Comparison of ENCODE assay signal across 17 cellular contexts in genomic region chr4:113147498-113148231, GRCh38.
DNase-seq lines count a peak whose midpoint lies in the region; ATAC-seq, FAIRE-seq and TF ChIP-seq lines count a peak whose summit lies in the region.
"Had no signal": no experiment of that assay in that cellular context is flagged by ENCODE, and none has a peak within 500 bp of the region (broad histone marks: within the 10 kb centered on the region; RNA-seq: fewer than 3 reads in every experiment).

No MANE protein-coding gene starts in this region.

- no peak for FAIRE-seq in HTR-8/SVneo (lab: Jason Lieb, UNC)
- FAIRE-seq in GM12892 (lab: Jason Lieb, UNC) = no peak
- FAIRE-seq: H54 had no signal

- TF ChIP-seq POLR2A in testis (IDR thresholded peaks at IDR 0.05) (no peak), GM12892 (IDR thresholded peaks at IDR 0.05; ENCODE audit: low read depth, low read length) (no peak)

- no peaks in the 10 kb centered on the region for H3K36me3 ChIP-seq in KMS-11 (ENCODE audit: insufficient read depth)
- no peaks in the 10 kb centered on the region for H3K36me3 ChIP-seq in lower lobe of right lung
- H3K36me3 ChIP-seq in testis (ENCODE audit: low read depth, missing control alignments) = no peaks in the 10 kb centered on the region
- H3K36me3 ChIP-seq: brain microvascular endothelial cell had no signal

- intact Hi-C loops in lower lobe of right lung (cut with DNase I) (no loop called here), testis (cut with DNase I; ENCODE audit: low total_unique reads) (no loop called here)

- ATAC-seq in lower lobe of right lung = no peak
- no peak for ATAC-seq in HG02763 (IDR thresholded peaks at IDR 0.05; ENCODE audit: unreplicated experiment)
- ATAC-seq: SK-N-SH treated with all-trans-retinoic acid at 6 μM for 48 hours had no signal

- no peaks in the 10 kb centered on the region for H3K27me3 ChIP-seq in KMS-11 (ENCODE audit: insufficient read depth, low read depth)
- H3K27me3 ChIP-seq in lower lobe of right lung (ENCODE audit: low read depth) = no peaks in the 10 kb centered on the region
- H3K27me3 ChIP-seq in testis = no peaks in the 10 kb centered on the region
- H3K27me3 ChIP-seq: brain microvascular endothelial cell had no signal

- H4K20me1 ChIP-seq in KMS-11 (ENCODE audit: insufficient read depth) = no peaks in the 10 kb centered on the region

- H3K9ac ChIP-seq in KMS-11 = peak overlapping the region; percentile 80; the same call in 1 of the 2 replicates

- 28 to 31% methylated on average over 2 of the region's 2 CpGs for WGBS in testis, 2 donors

- H3K4me2 ChIP-seq in KMS-11 = peak overlapping the region; percentile 75

- H3K27ac ChIP-seq in KMS-11 (peak overlapping the region; percentile 69), coronary artery (peak overlapping the region; percentile 69), lower lobe of right lung (peak overlapping the region; percentile 47), testis (peak overlapping the region; percentile 57 to 76)
- H3K27ac ChIP-seq: brain microvascular endothelial cell had no signal

- H3K4me3 ChIP-seq in KMS-11 (IDR thresholded peaks at IDR 0.05; ENCODE audit: insufficient read depth, low read depth, low read length) = no peak overlapping the region
- peak overlapping the region; percentile 66 for H3K4me3 ChIP-seq in coronary artery
- no peak overlapping the region for H3K4me3 ChIP-seq in lower lobe of right lung
- no peak overlapping the region for H3K4me3 ChIP-seq in testis

- H2AFZ ChIP-seq in KMS-11 (ENCODE audit: low read depth) = peak overlapping the region; percentile 61

- H3K79me2 ChIP-seq in KMS-11 (ENCODE audit: insufficient read depth, low read depth) = no peaks in the 10 kb centered on the region

- H3K9me3 ChIP-seq in lower lobe of right lung (no peaks in the 10 kb centered on the region), testis (no peaks in the 10 kb centered on the region)

- TF ChIP-seq CTCF in KMS-11 (conservative IDR thresholded peaks at IDR 0.05; ENCODE audit: low read depth, low read length) (no peak), coronary artery (IDR thresholded peaks at IDR 0.05) (no peak), lower lobe of right lung (IDR thresholded peaks at IDR 0.05) (no peak), testis (IDR thresholded peaks at IDR 0.05) (no peak)

- DNase-seq in coronary artery (ENCODE audit: low spot score) (no peak), lower lobe of right lung (no peak), testis (no peak), HTR-8/SVneo (ENCODE audit: insufficient read length, low spot score) (no peak), NCI-H82 (lab: John Stamatoyannopoulos, UW) (no peak), GM12892 (ENCODE audit: insufficient read length) (no peak)
- DNase-seq: activated T-cell treated with anti-CD3 and anti-CD28 coated beads, Interleukin-2, amount 50 U/mL, for 72 hours; brain microvascular endothelial cell; erythroblast; NCI-H1417 treated with DMSO at 0.1 percent for 48 hours; NCI-H69; stimulated activated CD4-positive, alpha-beta T cell treated with anti-CD3 and anti-CD28 coated beads, Interleukin-2, amount 100 ng/mL, for 24 hours; stimulated activated naive CD4-positive, alpha-beta T cell treated with Interleukin-2 at 50 U/mL for 16 hours had no signal

- H3K4me1 ChIP-seq in KMS-11 (ENCODE audit: low read depth, poor library complexity, severe bottlenecking) (peaks cover 28% of the 10 kb centered on the region), lower lobe of right lung (peaks cover 19% of the 10 kb centered on the region), testis (peaks cover 5% of the 10 kb centered on the region)
